ENCODE assay signal across 16 cellular contexts in the genomic region with DNA sequence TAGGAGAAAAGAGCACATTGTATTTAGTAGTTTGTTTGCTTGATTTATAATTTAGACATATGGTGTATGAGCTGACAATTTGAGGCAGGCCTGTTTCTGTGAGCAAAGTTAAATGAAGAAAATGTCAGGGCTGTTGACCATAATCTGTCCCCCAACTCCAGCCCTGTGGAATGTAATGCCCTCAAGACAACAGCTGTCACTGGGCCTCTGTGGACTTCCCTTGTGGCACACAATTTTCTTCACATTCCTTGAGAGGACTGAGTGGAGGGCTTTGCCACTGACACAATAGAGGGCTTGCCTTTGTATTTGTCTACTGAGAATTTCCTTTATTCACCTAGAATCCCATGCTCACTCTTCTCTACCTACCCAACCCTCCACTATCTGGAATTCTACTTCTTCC.
DNase-seq lines count a peak whose midpoint lies in the region; ATAC-seq and TF ChIP-seq lines count a peak whose summit lies in the region.
"Had no signal": no experiment of that assay in that cellular context is flagged by ENCODE, and none has a peak within 500 bp of the region (broad histone marks: within the 10 kb centered on the region; RNA-seq: fewer than 3 reads in every experiment).

No MANE protein-coding gene starts in this region.

- H2AFZ ChIP-seq in mammary epithelial cell (ENCODE audit: low read depth, low read length), result peak overlapping the region; percentile 47
- H2AFZ ChIP-seq: GM23338 had no signal

- no peak for TF ChIP-seq CTCF in mammary epithelial cell (conservative IDR thresholded peaks at IDR 0.05 in 1 of 2, IDR thresholded peaks at IDR 0.05 in 1 of 2; ENCODE audit: extremely low read depth in 1 of 2, insufficient read depth in 1 of 2, low read depth in 1 of 2, low read length in 2 of 2)
- no peak for TF ChIP-seq CTCF in nephron progenitor cell (IDR thresholded peaks at IDR 0.05)
- TF ChIP-seq CTCF in uterus (IDR thresholded peaks at IDR 0.05), result no peak

- H3K4me3 ChIP-seq in mammary epithelial cell (replicated peaks in 1 of 3; ENCODE audit: insufficient read depth in 1 of 3, low read depth in 2 of 3, low read length in 3 of 3) (no peak overlapping the region), uterus (no peak overlapping the region)
- H3K4me3 ChIP-seq: A549, GM23338 had no signal

- peak; percentile 39 for DNase-seq in activated CD4-positive, alpha-beta T cell treated with anti-CD3 and anti-CD28 coated beads, Interleukin-2, amount 10 ng/mL, durations not matched to agents 24 days and 14 days
- no peak for DNase-seq in activated CD4-positive, alpha-beta T cell treated with anti-CD3 and anti-CD28 coated beads, Interleukin-2, amount 50 U/mL, for 48 hours
- DNase-seq in mammary epithelial cell, result no peak
- DNase-seq in nephron progenitor cell, result no peak
- DNase-seq in stimulated activated naive B cell treated with anti-CD40 and anti-IgM and Interleukin-4, amounts not matched to agents 10 μg/mL and 1 μg/mL and 100 μg/mL, for 72 hours, result no peak
- no peak for DNase-seq in uterus
- DNase-seq: AML-193; CD8-positive, alpha-beta T cell; COR-L47 had no signal

- TF ChIP-seq POLR2A in uterus (IDR thresholded peaks at IDR 0.05), result no peak

- H3K27ac ChIP-seq in mammary epithelial cell (ENCODE audit: insufficient read depth, low read depth, low read length), result no peak overlapping the region
- no peak overlapping the region for H3K27ac ChIP-seq in uterus
- H3K27ac ChIP-seq: 22Rv1, A549 had no signal

- dilution Hi-C loops in mammary epithelial cell (cut with HindIII; ENCODE audit: low sequenced_read_pairs), result no loop called here

- no peaks in the 10 kb centered on the region for H3K36me3 ChIP-seq in mammary epithelial cell (ENCODE audit: insufficient read depth, low read length)
- H3K36me3 ChIP-seq in uterus, result no peaks in the 10 kb centered on the region

- no peaks in the 10 kb centered on the region for H3K79me2 ChIP-seq in mammary epithelial cell (ENCODE audit: insufficient read depth, low read length)

- H3K27me3 Mint-ChIP-seq in activated CD4-positive, alpha-beta T cell treated with anti-CD3 and anti-CD28 coated beads, Interleukin-2, amount 10 ng/mL, durations not matched to agents 24 days and 14 days, result peaks cover 13% of the 10 kb centered on the region
- H3K27me3 Mint-ChIP-seq in nephron progenitor cell (ENCODE audit: low read depth, poor library complexity), result no peaks in the 10 kb centered on the region
- H3K27me3 Mint-ChIP-seq in stimulated activated naive B cell treated with anti-CD40 and anti-IgM and Interleukin-4, amounts not matched to agents 10 μg/mL and 1 μg/mL and 100 μg/mL, for 72 hours, result peaks cover 11 to 13% of the 10 kb centered on the region in 2 donors

- no peak overlapping the region for H3K9ac ChIP-seq in mammary epithelial cell (ENCODE audit: insufficient read depth, low read length)

- no peaks in the 10 kb centered on the region for H3K36me3 Mint-ChIP-seq in activated CD4-positive, alpha-beta T cell treated with anti-CD3 and anti-CD28 coated beads, Interleukin-2, amount 10 ng/mL, durations not matched to agents 24 days and 14 days (ENCODE audit: low read depth)
- H3K36me3 Mint-ChIP-seq in nephron progenitor cell (ENCODE audit: low read depth), result peaks cover 4% of the 10 kb centered on the region
- peaks cover 0 to 4% of the 10 kb centered on the region in 2 donors for H3K36me3 Mint-ChIP-seq in stimulated activated naive B cell treated with anti-CD40 and anti-IgM and Interleukin-4, amounts not matched to agents 10 μg/mL and 1 μg/mL and 100 μg/mL, for 72 hours
- H3K36me3 Mint-ChIP-seq: CD8-positive, alpha-beta T cell had no signal

- no peak for ATAC-seq in stimulated activated naive B cell treated with anti-CD40 and anti-IgM and Interleukin-4, amounts not matched to agents 10 μg/mL and 1 μg/mL and 100 μg/mL, for 72 hours (replicated peaks)
- ATAC-seq in HG03439 (IDR thresholded peaks at IDR 0.05; ENCODE audit: unreplicated experiment), result no peak
- no peak for ATAC-seq in HG02840 (IDR thresholded peaks at IDR 0.05; ENCODE audit: low FRiP score, unreplicated experiment)
- ATAC-seq: A549; CD8-positive, alpha-beta T cell; GM23338; HepG2 had no signal

- H3K9me3 ChIP-seq in mammary epithelial cell (replicated peaks; ENCODE audit: insufficient read depth, low read length), result no peaks in the 10 kb centered on the region
- no peaks in the 10 kb centered on the region for H3K9me3 ChIP-seq in uterus
- H3K9me3 ChIP-seq: A549 had no signal

- no peaks in the 10 kb centered on the region for H3K4me1 Mint-ChIP-seq in activated CD4-positive, alpha-beta T cell treated with anti-CD3 and anti-CD28 coated beads, Interleukin-2, amount 10 ng/mL, durations not matched to agents 24 days and 14 days
- H3K4me1 Mint-ChIP-seq in nephron progenitor cell, result peaks cover 17% of the 10 kb centered on the region
- H3K4me1 Mint-ChIP-seq in stimulated activated naive B cell treated with anti-CD40 and anti-IgM and Interleukin-4, amounts not matched to agents 10 μg/mL and 1 μg/mL and 100 μg/mL, for 72 hours, result no peaks in the 10 kb centered on the region
- H3K4me1 Mint-ChIP-seq: IgD-negative memory B cell had no signal

- H3K4me3 Mint-ChIP-seq in activated CD4-positive, alpha-beta T cell treated with anti-CD3 and anti-CD28 coated beads, Interleukin-2, amount 10 ng/mL, durations not matched to agents 24 days and 14 days, result no peak overlapping the region
- H3K4me3 Mint-ChIP-seq in nephron progenitor cell, result no peak overlapping the region
- H3K4me3 Mint-ChIP-seq in stimulated activated naive B cell treated with anti-CD40 and anti-IgM and Interleukin-4, amounts not matched to agents 10 μg/mL and 1 μg/mL and 100 μg/mL, for 72 hours, result no peak overlapping the region
- H3K4me3 Mint-ChIP-seq: CD8-positive, alpha-beta T cell; GM23338; IgD-negative memory B cell had no signal

- H3K9me3 Mint-ChIP-seq in activated CD4-positive, alpha-beta T cell treated with anti-CD3 and anti-CD28 coated beads, Interleukin-2, amount 10 ng/mL, durations not matched to agents 24 days and 14 days, result no peaks in the 10 kb centered on the region
- H3K9me3 Mint-ChIP-seq in nephron progenitor cell, result peaks cover 4% of the 10 kb centered on the region
- H3K9me3 Mint-ChIP-seq in stimulated activated naive B cell treated with anti-CD40 and anti-IgM and Interleukin-4, amounts not matched to agents 10 μg/mL and 1 μg/mL and 100 μg/mL, for 72 hours, result peaks cover 0 to 4% of the 10 kb centered on the region in 2 donors
- H3K9me3 Mint-ChIP-seq: CD8-positive, alpha-beta T cell; GM23338 had no signal

- no peaks in the 10 kb centered on the region for H4K20me1 ChIP-seq in mammary epithelial cell (ENCODE audit: insufficient read depth, low read length)

- H3K27ac Mint-ChIP-seq in activated CD4-positive, alpha-beta T cell treated with anti-CD3 and anti-CD28 coated beads, Interleukin-2, amount 10 ng/mL, durations not matched to agents 24 days and 14 days, result no peak overlapping the region
- H3K27ac Mint-ChIP-seq in nephron progenitor cell, result peak overlapping the region; percentile 77
- peak overlapping the region; percentile 33 for H3K27ac Mint-ChIP-seq in stimulated activated naive B cell treated with anti-CD40 and anti-IgM and Interleukin-4, amounts not matched to agents 10 μg/mL and 1 μg/mL and 100 μg/mL, for 72 hours
- H3K27ac Mint-ChIP-seq: CD8-positive, alpha-beta T cell; GM23338; IgD-negative memory B cell had no signal

- intact Hi-C loops in activated CD4-positive, alpha-beta T cell treated with anti-CD3 and anti-CD28 coated beads, Interleukin-2, amount 10 ng/mL, durations not matched to agents 24 days and 14 days (cut with micrococcal nuclease), result no loop called here
- intact Hi-C loops in mammary epithelial cell (cut with micrococcal nuclease) (loop anchor here (1.0 kb wide), 1 partner anchor 915 kb away; no protein-coding TSS in a partner anchor), uterus (cut with DNase I; ENCODE audit: low total_unique reads) (no loop called here)

- in situ Hi-C loops in mammary epithelial cell (cut with MboI; ENCODE audit: low sequenced_read_pairs in 2 of 2), result no loop called here

- H3K4me2 ChIP-seq in mammary epithelial cell (ENCODE audit: insufficient read depth, low read depth, low read length), result no peak overlapping the region
- H3K4me2 ChIP-seq: A549, GM23338 had no signal

- H3K4me1 ChIP-seq in mammary epithelial cell (ENCODE audit: insufficient read depth, low read length) (no peaks in the 10 kb centered on the region), uterus (peaks cover 0 to 7% of the 10 kb centered on the region in 2 donors)
- H3K4me1 ChIP-seq: A549 had no signal

- CTCF ChIA-PET in mammary epithelial cell (lab: Charles Lee; ENCODE audit: low non-redundant PET), result no interaction called here

- BruUV-seq in mammary epithelial cell (replicated peaks; lab: Mats Ljungman, UMichigan), result no TSS peak

- H3K27me3 ChIP-seq in mammary epithelial cell (ENCODE audit: insufficient read depth, low read length) (no peaks in the 10 kb centered on the region), uterus (no peaks in the 10 kb centered on the region)
